12 cellular contexts compared by ENCODE assay signal in genomic region chr17:4604111-4604644, GRCh38. TPM values are rescaled to one million over a fixed set of nuclear protein-coding genes. Genes with fewer than 3 reads are reported as not detected.
DNase-seq lines count a peak whose midpoint lies in the region; ATAC-seq and TF ChIP-seq lines count a peak whose summit lies in the region.
"Had no signal": no experiment of that assay in that cellular context is flagged by ENCODE, and none has a peak within 500 bp of the region (broad histone marks: within the 10 kb centered on the region; RNA-seq: fewer than 3 reads in every experiment).

No MANE protein-coding gene starts in this region.

- CTCF ChIA-PET in GM10248 (lab: Yijun Ruan, JAX), result no interaction called here

- H3K4me3 Mint-ChIP-seq in activated T-cell treated with anti-CD3 and anti-CD28 coated beads, Interleukin-2, amount 50 U/mL, for 4 hours, result no peak overlapping the region
- H3K4me3 Mint-ChIP-seq: CD14-positive monocyte had no signal

- in situ Hi-C loops in astrocyte of the cerebellum (cut with HindIII; ENCODE audit: low sequenced_read_pairs), result no loop called here

- H3K27me3 Mint-ChIP-seq in activated T-cell treated with anti-CD3 and anti-CD28 coated beads, Interleukin-2, amount 50 U/mL, for 4 hours (ENCODE audit: low read depth), result peaks cover 14% of the 10 kb centered on the region

- no peaks in the 10 kb centered on the region for H3K9me3 Mint-ChIP-seq in activated T-cell treated with anti-CD3 and anti-CD28 coated beads, Interleukin-2, amount 50 U/mL, for 4 hours
- H3K9me3 Mint-ChIP-seq: CD14-positive monocyte had no signal

- no peaks in the 10 kb centered on the region for H3K36me3 Mint-ChIP-seq in activated T-cell treated with anti-CD3 and anti-CD28 coated beads, Interleukin-2, amount 50 U/mL, for 4 hours (ENCODE audit: insufficient read depth)
- H3K36me3 Mint-ChIP-seq: CD14-positive monocyte had no signal

- H3K4me1 Mint-ChIP-seq in activated T-cell treated with anti-CD3 and anti-CD28 coated beads, Interleukin-2, amount 50 U/mL, for 4 hours (ENCODE audit: low read depth), result no peaks in the 10 kb centered on the region

- DNase-seq in AG08396 (ENCODE audit: low spot score) (peak; percentile 54), NCI-H128 (lab: John Stamatoyannopoulos, UW; ENCODE audit: unreplicated experiment) (peak; percentile 38), astrocyte of the cerebellum (ENCODE audit: low read depth) (peak; percentile 37), islet precursor cell (peak; percentile 61), GM10248 (ENCODE audit: extremely low spot score) (no peak), superior temporal gyrus (ENCODE audit: extremely low spot score) (no peak)
- no peak for DNase-seq in activated T-cell treated with anti-CD3 and anti-CD28 coated beads, Interleukin-2, amount 50 U/mL, for 4 hours
- DNase-seq: activated CD4-positive, alpha-beta T cell treated with anti-CD3 and anti-CD28 coated beads for 4 hours; effector memory CD4-positive, alpha-beta T cell had no signal

- TF ChIP-seq CTCF in astrocyte of the cerebellum (IDR thresholded peaks at IDR 0.05; ENCODE audit: low read depth, low read length, missing control alignments) (no peak), GM10248 (IDR thresholded peaks at IDR 0.05; ENCODE audit: control extremely low read depth, extremely low read depth, low read depth, missing control alignments) (no peak)

- H3K4me3 ChIP-seq in astrocyte of the cerebellum (ENCODE audit: low read depth, low read length), result no peak overlapping the region

- POLR2A ChIA-PET in GM10248 (lab: Yijun Ruan, JAX), result no interaction called here

- no peak for ATAC-seq in activated T-cell treated with anti-CD3 and anti-CD28 coated beads, Interleukin-2, amount 50 U/mL, for 4 hours
- ATAC-seq in GM18502 (IDR thresholded peaks at IDR 0.05; ENCODE audit: poor library complexity, unreplicated experiment), result no peak

RNA-seq across cellular contexts. Expression of gene SMTNL2, which starts 19.8 kb away (rescaled TPM):
- total RNA-seq in activated T-cell treated with anti-CD3 and anti-CD28 coated beads, Interleukin-2, amount 50 U/mL, for 4 hours, result not detected

RNA-seq across cellular contexts. Expression of gene ALOX15, which starts 37.3 kb away (rescaled TPM):
- total RNA-seq in activated T-cell treated with anti-CD3 and anti-CD28 coated beads, Interleukin-2, amount 50 U/mL, for 4 hours, result not detected

RNA-seq across cellular contexts. Expression of gene GGT6, which starts 43.8 kb away (rescaled TPM):
- total RNA-seq in activated T-cell treated with anti-CD3 and anti-CD28 coated beads, Interleukin-2, amount 50 U/mL, for 4 hours, result not detected
- total RNA-seq: subcutaneous adipose tissue had no signal

RNA-seq across cellular contexts. Expression of gene MYBBP1A, which starts 49.0 kb away (rescaled TPM):
- total RNA-seq in activated T-cell treated with anti-CD3 and anti-CD28 coated beads, Interleukin-2, amount 50 U/mL, for 4 hours, result 100 to 1,000 TPM; 261 to 278 (median 263) TPM

Comparison
In these comparisons a context has a peak if more than half of its experiments do, and no peak if none do; other contexts are left out.
1. DNase-seq: peak in AG08396 (single experiment), NCI-H128 (single experiment), astrocyte of the cerebellum (single experiment) and islet precursor cell (single experiment); none in GM10248 (single experiment), superior temporal gyrus (single experiment) and activated T-cell treated with anti-CD3 and anti-CD28 coated beads, Interleukin-2, amount 50 U/mL, for 4 hours (single experiment).